In the genomic region with DNA sequence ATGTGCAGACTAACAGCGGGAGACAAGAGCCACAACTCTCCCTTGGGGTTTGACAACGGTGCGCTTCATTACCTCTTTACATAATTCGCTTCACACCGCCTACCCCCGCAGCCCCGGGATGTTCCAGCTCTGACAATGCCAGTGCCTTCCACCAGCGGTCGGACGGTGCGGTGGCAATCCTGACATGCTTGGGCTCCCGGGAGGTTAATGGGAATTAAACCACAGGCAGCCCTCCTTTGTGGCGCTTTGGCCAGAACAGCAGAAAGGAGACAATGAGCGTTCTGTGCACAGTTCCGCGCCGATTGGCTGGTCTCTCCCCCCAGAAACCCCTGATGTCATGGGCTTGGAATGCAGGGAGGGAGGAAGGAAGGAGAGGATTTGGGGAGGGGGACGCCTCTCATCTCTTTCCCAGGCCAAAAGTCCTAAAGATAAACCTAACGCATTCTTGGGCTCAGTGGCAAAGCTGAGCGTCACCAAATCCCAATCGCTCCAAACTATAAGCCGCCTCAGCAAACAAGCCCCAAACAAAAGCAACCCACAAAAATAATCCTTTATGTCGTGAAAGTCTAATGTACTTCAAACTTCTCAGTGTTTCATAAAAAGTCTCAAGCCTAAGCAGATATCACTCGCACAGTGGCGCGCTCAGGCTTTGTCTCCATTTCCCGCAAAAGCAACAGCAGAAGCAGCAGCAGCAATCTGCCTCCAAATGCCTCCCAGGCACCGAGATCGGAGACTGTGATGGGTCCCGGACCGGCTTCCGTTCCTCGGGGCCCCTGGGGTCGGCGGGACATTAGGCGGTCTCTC, we compare ENCODE assay signal across 8 cellular contexts. TPM values are rescaled to one million over a fixed set of nuclear protein-coding genes. Genes with fewer than 3 reads are reported as not detected.
DNase-seq lines count a peak whose midpoint lies in the region; ATAC-seq and TF ChIP-seq lines count a peak whose summit lies in the region.

No MANE protein-coding gene starts in this region.

- peak; percentile 14 for ATAC-seq in activated T-helper 17 cell treated with anti-CD3 and anti-CD28 coated beads, Interleukin-2, amount 50 U/mL, for 72 hours (replicated peaks)
- ATAC-seq in thoracic aorta (ENCODE audit: insufficient number of reproducible peaks, low FRiP score, low read depth) = peak; percentile 31
- ATAC-seq in GM19023 (IDR thresholded peaks at IDR 0.05; ENCODE audit: unreplicated experiment) = no peak

- peak overlapping the region; percentile 77 for H3K4me3 Mint-ChIP-seq in activated T-helper 17 cell treated with anti-CD3 and anti-CD28 coated beads, Interleukin-2, amount 50 U/mL, for 72 hours

- in situ Hi-C loops in GM23248 (cut with MboI) = no loop called here

- peak overlapping the region; percentile 80 for H2AFZ ChIP-seq in GM23248

- H3K4me1 ChIP-seq in GM23248 (ENCODE audit: insufficient read depth) (peaks cover 37% of the 10 kb centered on the region), muscle layer of colon (ENCODE audit: insufficient read depth, low read length) (peaks cover 55% of the 10 kb centered on the region), thoracic aorta (ENCODE audit: control insufficient read depth in 1 of 2, low read depth in 2 of 2) (peaks cover 30 to 68% of the 10 kb centered on the region in 2 donors)

- H4K20me1 ChIP-seq in GM23248 (ENCODE audit: insufficient read depth) = no peaks in the 10 kb centered on the region

- no peaks in the 10 kb centered on the region for H3K9me3 Mint-ChIP-seq in activated T-helper 17 cell treated with anti-CD3 and anti-CD28 coated beads, Interleukin-2, amount 50 U/mL, for 72 hours

- peak; percentile 42 for DNase-seq in DMS 273 treated with DMSO at 0.1 percent for 48 hours (lab: John Stamatoyannopoulos, UW)
- peak; percentile 86 for DNase-seq in GM23248
- peak; percentile 71 for DNase-seq in NCI-H2029 treated with DMSO at 0.1 percent for 48 hours (lab: John Stamatoyannopoulos, UW)
- DNase-seq in fibroblast of the conjunctiva (ENCODE audit: low read depth) = peak; percentile 76
- DNase-seq in thoracic aorta (ENCODE audit: low spot score) = no peak

- TF ChIP-seq CTCF in thoracic aorta (IDR thresholded peaks at IDR 0.05) = no peak

- peak overlapping the region; percentile 89 for H3K9ac ChIP-seq in GM23248
- peak overlapping the region; percentile 95 for H3K9ac ChIP-seq in muscle layer of colon (ENCODE audit: low read length)

- H3K36me3 ChIP-seq in GM23248 (ENCODE audit: low read depth) (no peaks in the 10 kb centered on the region), muscle layer of colon (ENCODE audit: insufficient read depth, low read length) (no peaks in the 10 kb centered on the region), thoracic aorta (no peaks in the 10 kb centered on the region)

- H3K36me3 Mint-ChIP-seq in activated T-helper 17 cell treated with anti-CD3 and anti-CD28 coated beads, Interleukin-2, amount 50 U/mL, for 72 hours (ENCODE audit: low read depth) = peaks cover 5% of the 10 kb centered on the region

- no peak overlapping the region for H3K27ac Mint-ChIP-seq in activated T-helper 17 cell treated with anti-CD3 and anti-CD28 coated beads, Interleukin-2, amount 50 U/mL, for 72 hours

- WGBS in GM23248 (ENCODE audit: low coverage in 1 of 2, low lambda C conversion rate in 2 of 2, missing lambda C conversion rate in 2 of 2), 2 experiments = 1 to 3% methylated on average over 35 to 36 of the region's 36 CpGs

- H3K9me3 ChIP-seq in GM23248 (ENCODE audit: low read depth) (no peaks in the 10 kb centered on the region), muscle layer of colon (ENCODE audit: low read length) (no peaks in the 10 kb centered on the region), thoracic aorta (no peaks in the 10 kb centered on the region)

- no peaks in the 10 kb centered on the region for H3K9me2 ChIP-seq in GM23248 (ENCODE audit: insufficient read depth)

- H3K4me3 ChIP-seq in GM23248 = peak overlapping the region; percentile 95
- H3K4me3 ChIP-seq in muscle layer of colon (ENCODE audit: low read depth in 1 of 2, low read length in 2 of 2) = peak overlapping the region; percentile 79 to 87
- H3K4me3 ChIP-seq in thoracic aorta = peak overlapping the region; percentile 92

- peaks cover 57% of the 10 kb centered on the region for H3F3A ChIP-seq in GM23248 (ENCODE audit: insufficient read depth)

- H3K79me2 ChIP-seq in GM23248 (ENCODE audit: insufficient read depth) = peaks cover 55% of the 10 kb centered on the region

- peaks cover 39% of the 10 kb centered on the region for H3K27me3 Mint-ChIP-seq in activated T-helper 17 cell treated with anti-CD3 and anti-CD28 coated beads, Interleukin-2, amount 50 U/mL, for 72 hours

- peak overlapping the region; percentile 82 for H3K27ac ChIP-seq in GM23248
- H3K27ac ChIP-seq in muscle layer of colon (ENCODE audit: low read depth, low read length) = peak overlapping the region; percentile 95
- H3K27ac ChIP-seq in thoracic aorta = peak overlapping the region; percentile 99

- H3K4me1 Mint-ChIP-seq in activated T-helper 17 cell treated with anti-CD3 and anti-CD28 coated beads, Interleukin-2, amount 50 U/mL, for 72 hours = peaks cover 5% of the 10 kb centered on the region

- H3K27me3 ChIP-seq in GM23248 (replicated peaks; ENCODE audit: insufficient read depth) (no peaks in the 10 kb centered on the region), muscle layer of colon (ENCODE audit: control insufficient read depth in 1 of 2, insufficient read depth in 2 of 2, low read length in 2 of 2) (no peaks in the 10 kb centered on the region), thoracic aorta (replicated peaks; ENCODE audit: insufficient read depth) (no peaks in the 10 kb centered on the region)

- H3K4me2 ChIP-seq in GM23248 (ENCODE audit: unreplicated experiment) = peak overlapping the region; percentile 90

RNA-seq across cellular contexts. Expression of a gene that starts 1.1 kb away (rescaled TPM):
- total RNA-seq in GM23248 (2014; rRNA removed; shearing (Covaris generic)) = 200 and 213 TPM in 2 replicates
- 359 and 365 TPM in 2 replicates for polyA plus RNA-seq in GM23248 (2016; fragmentation: Nextera tagmentation; extraction: Ambion mirVana)
- total RNA-seq in activated T-helper 17 cell treated with anti-CD3 and anti-CD28 coated beads, Interleukin-2, amount 50 U/mL, for 72 hours = under 1 TPM; 0.24 to 0.93 TPM
- 100 to 1,000 TPM; 225 to 257 TPM for total RNA-seq in thoracic aorta

Comparison
In these comparisons a context has a peak if more than half of its experiments do, and no peak if none do; other contexts are left out.
1. RNA of a gene that starts 1.1 kb away (total RNA-seq): 225 to 257 TPM in thoracic aorta and 200 to 213 TPM in GM23248; 0.24 to 0.93 TPM in activated T-helper 17 cell treated with anti-CD3 and anti-CD28 coated beads, Interleukin-2, amount 50 U/mL, for 72 hours; every median in the first group is over 100 times any median in the second.
2. Peak in every context shown above with its lines, with median percentiles within 50 percentile points of each other: H3K27ac ChIP-seq and H3K4me3 ChIP-seq.